In genomic region chr3:9750556-9751411, GRCh38 we compare ENCODE assay signal across 8 cellular contexts. TPM values are rescaled to one million over a fixed set of nuclear protein-coding genes. Genes with fewer than 3 reads are reported as not detected.
A peak's percentile ranks its signal among the peaks of the same experiment; 100 is the strongest.
DNase-seq lines count a peak whose midpoint lies in the region; ATAC-seq and TF ChIP-seq lines count a peak whose summit lies in the region.

No MANE protein-coding gene starts in this region.

- H3K9me3 Mint-ChIP-seq in GM23338 (no peaks in the 10 kb centered on the region), osteocyte (ENCODE audit: unreplicated experiment) (no peaks in the 10 kb centered on the region)

- no peak for DNase-seq in GM23338 (ENCODE audit: low spot score)
- DNase-seq in RWPE2 (ENCODE audit: low spot score), result no peak
- peak; percentile 45 for DNase-seq in epithelial cell of proximal tubule (ENCODE audit: low read depth)
- DNase-seq in osteocyte (ENCODE audit: extremely low spot score, unreplicated experiment), result no peak
- no peak for DNase-seq in NCI-H146 (lab: John Stamatoyannopoulos, UW)
- DNase-seq in NOMO-1 (lab: John Stamatoyannopoulos, UW; ENCODE audit: unreplicated experiment in 2 of 2), result no peak
- no peak for DNase-seq in anterior cingulate cortex (lab: John Stamatoyannopoulos, UW)

- TF ChIP-seq CTCF in GM23338 (conservative IDR thresholded peaks at IDR 0.05; ENCODE audit: low read depth in 2 of 2) (no peak), RWPE2 (IDR thresholded peaks at IDR 0.05; ENCODE audit: poor library complexity, severe bottlenecking) (no peak), epithelial cell of proximal tubule (conservative IDR thresholded peaks at IDR 0.05; ENCODE audit: low read depth, low read length) (no peak), osteocyte (IDR thresholded peaks at IDR 0.05) (no peak)

- H3K36me3 Mint-ChIP-seq in GM23338 (ENCODE audit: low read depth) (peaks cover 67% of the 10 kb centered on the region), osteocyte (ENCODE audit: unreplicated experiment) (peaks cover 29% of the 10 kb centered on the region)

- no peaks in the 10 kb centered on the region; the same call in 1 of the 2 replicates for H3K9me2 ChIP-seq in GM23338 (ENCODE audit: insufficient read depth)

- H3K27me3 Mint-ChIP-seq in GM23338 (ENCODE audit: insufficient read depth, low read depth, poor library complexity) (peaks cover 4% of the 10 kb centered on the region), osteocyte (ENCODE audit: unreplicated experiment) (no peaks in the 10 kb centered on the region)

- H3K4me1 ChIP-seq in GM23338 (ENCODE audit: insufficient read depth) (peaks cover 9% of the 10 kb centered on the region; the same call in 1 of the 2 replicates), RWPE2 (ENCODE audit: insufficient read depth, poor library complexity, severe bottlenecking) (peaks cover 3% of the 10 kb centered on the region)

- H3K27me3 ChIP-seq in GM23338 (ENCODE audit: insufficient read depth) (no peaks in the 10 kb centered on the region), RWPE2 (ENCODE audit: insufficient read depth, poor library complexity, severe bottlenecking) (no peaks in the 10 kb centered on the region)

- peaks cover 19% of the 10 kb centered on the region for H3K36me3 ChIP-seq in GM23338 (ENCODE audit: insufficient read depth)
- peaks cover 32% of the 10 kb centered on the region for H3K36me3 ChIP-seq in RWPE2 (ENCODE audit: low read depth)

- peaks cover 20% of the 10 kb centered on the region for H3F3A ChIP-seq in GM23338 (replicated peaks; ENCODE audit: low read depth)

- peak overlapping the region; percentile 95 for H3K4me2 ChIP-seq in GM23338

- H3K27ac ChIP-seq in GM23338 (ENCODE audit: low read depth) (peak overlapping the region; percentile 82; the same call in 1 of the 2 replicates), RWPE2 (ENCODE audit: poor library complexity, severe bottlenecking) (peak overlapping the region; percentile 51)

- peak overlapping the region; percentile 86 for H3K4me3 ChIP-seq in GM23338
- H3K4me3 ChIP-seq in RWPE2 (ENCODE audit: severe bottlenecking), result peak overlapping the region; percentile 42
- peak overlapping the region; percentile 75 for H3K4me3 ChIP-seq in epithelial cell of proximal tubule (ENCODE audit: low read depth, low read length)

- no peaks in the 10 kb centered on the region for H3K9me3 ChIP-seq in RWPE2 (ENCODE audit: severe bottlenecking)

- H3K27ac Mint-ChIP-seq in GM23338, result peak overlapping the region; percentile 98
- peak overlapping the region; percentile 97 for H3K27ac Mint-ChIP-seq in osteocyte (ENCODE audit: unreplicated experiment)

- ATAC-seq in GM23338 (no peak), RWPE2 (ENCODE audit: low read depth) (no peak), HG02973 (IDR thresholded peaks at IDR 0.05; ENCODE audit: unreplicated experiment) (no peak)

- H4K20me1 ChIP-seq in GM23338 (replicated peaks; ENCODE audit: insufficient read depth), result no peaks in the 10 kb centered on the region

- peak overlapping the region; percentile 93 for H2AFZ ChIP-seq in GM23338

- H3K4me1 Mint-ChIP-seq in GM23338 (peaks cover 3% of the 10 kb centered on the region; the same call in 2 of the 3 replicates), osteocyte (ENCODE audit: unreplicated experiment) (peaks cover 41% of the 10 kb centered on the region)

- peak overlapping the region; percentile 93 for H3K4me3 Mint-ChIP-seq in GM23338
- H3K4me3 Mint-ChIP-seq in osteocyte (ENCODE audit: unreplicated experiment), result peak overlapping the region; percentile 95

- peaks cover 12% of the 10 kb centered on the region for H3K79me2 ChIP-seq in GM23338 (replicated peaks; ENCODE audit: insufficient read depth)

TF ChIP-seq in GM23338, 12 proteins besides CTCF, POLR2A, EP300 and RAD21:
- no peak for TF ChIP-seq ZNF331 (CRISPR knock-in tag; IDR thresholded peaks at IDR 0.05; ENCODE audit: low read depth)
- TF ChIP-seq JUNB (IDR thresholded peaks at IDR 0.05; ENCODE audit: unreplicated experiment), result no peak
- no peak for TF ChIP-seq NANOG (IDR thresholded peaks at IDR 0.05; ENCODE audit: borderline replicate concordance)
- TF ChIP-seq ZNF114 (CRISPR knock-in tag; IDR thresholded peaks at IDR 0.05), result no peak
- TF ChIP-seq REST (IDR thresholded peaks at IDR 0.05; ENCODE audit: unreplicated experiment), result no peak
- no peak for TF ChIP-seq CREB1 (CRISPR knock-in tag; IDR thresholded peaks at IDR 0.05; ENCODE audit: low read depth)

RNA-seq across cellular contexts. Expression of gene OGG1, which starts 1.0 kb away (rescaled TPM):
- total RNA-seq in GM23338 (2014; rRNA removed; shearing (Covaris generic)), result 25.4 and 27.6 TPM in 2 replicates
- 17.4 and 20.6 TPM in 2 replicates for polyA plus RNA-seq in GM23338 (2016; fragmentation: Nextera tagmentation; extraction: Ambion mirVana)
- total RNA-seq in epithelial cell of proximal tubule (22.0 and 27.4 TPM in 2 replicates), osteocyte (34.8 and 37.9 TPM in 2 replicates)

RNA-seq across cellular contexts. Expression of gene CAMK1, which starts 19.0 kb away (rescaled TPM):
- total RNA-seq in GM23338 (2014; rRNA removed; shearing (Covaris generic)), result 3.1 and 4.4 TPM in 2 replicates
- 4.4 and 4.9 TPM in 2 replicates for polyA plus RNA-seq in GM23338 (2016; fragmentation: Nextera tagmentation; extraction: Ambion mirVana)
- 40.1 and 41.0 TPM in 2 replicates for total RNA-seq in epithelial cell of proximal tubule
- total RNA-seq in osteocyte, result 8.8 and 10.7 TPM in 2 replicates

RNA-seq across cellular contexts. Expression of gene BRPF1, which starts 19.2 kb away (rescaled TPM):
- total RNA-seq in GM23338 (2014; rRNA removed; shearing (Covaris generic)), result 23.7 and 24.7 TPM in 2 replicates
- polyA plus RNA-seq in GM23338 (2016; fragmentation: Nextera tagmentation; extraction: Ambion mirVana), result 6.3 and 8.0 TPM in 2 replicates
- total RNA-seq in epithelial cell of proximal tubule, result 15.2 and 15.7 TPM in 2 replicates
- 18.3 and 23.0 TPM in 2 replicates for total RNA-seq in osteocyte

RNA-seq across cellular contexts. Expression of gene TADA3, which starts 41.5 kb away (rescaled TPM):
- 54.4 and 61.7 TPM in 2 replicates for total RNA-seq in GM23338 (2014; rRNA removed; shearing (Covaris generic))
- polyA plus RNA-seq in GM23338 (2016; fragmentation: Nextera tagmentation; extraction: Ambion mirVana), result 29.1 and 31.5 TPM in 2 replicates
- 54.7 and 73.9 TPM in 2 replicates for total RNA-seq in epithelial cell of proximal tubule
- total RNA-seq in osteocyte, result 63.4 and 66.0 TPM in 2 replicates

RNA-seq across cellular contexts. Expression of gene ARPC4, which starts 42.1 kb away (rescaled TPM):
- 171 and 176 TPM in 2 replicates for total RNA-seq in GM23338 (2014; rRNA removed; shearing (Covaris generic))
- 71.9 and 73.0 TPM in 2 replicates for polyA plus RNA-seq in GM23338 (2016; fragmentation: Nextera tagmentation; extraction: Ambion mirVana)
- 153 and 296 TPM in 2 replicates for total RNA-seq in epithelial cell of proximal tubule
- 140 and 142 TPM in 2 replicates for total RNA-seq in osteocyte
